Comparison of ENCODE assay signal across 8 cellular contexts in the genomic region with DNA sequence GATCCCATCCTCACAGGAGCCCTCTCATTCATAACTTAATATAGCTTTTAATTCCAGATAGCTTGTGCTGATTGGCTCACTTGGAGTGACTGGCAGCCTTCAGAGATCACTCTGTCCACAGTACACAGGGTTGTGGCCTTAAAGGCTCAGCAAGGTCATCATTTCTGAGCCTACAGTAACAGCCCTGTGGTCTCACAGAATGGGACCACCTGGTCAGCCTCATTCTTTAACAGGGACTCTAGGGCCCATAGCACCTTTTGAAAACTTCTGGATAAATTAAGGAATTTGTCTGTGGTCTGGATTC. TPM values are rescaled to one million over a fixed set of nuclear protein-coding genes. Genes with fewer than 3 reads are reported as not detected.
DNase-seq lines count a peak whose midpoint lies in the region; ATAC-seq, FAIRE-seq and TF ChIP-seq lines count a peak whose summit lies in the region.

No MANE protein-coding gene starts in this region.

- peaks cover 100% of the 10 kb centered on the region for H3K4me1 ChIP-seq in BLaER1
- H3K4me1 ChIP-seq in mucosa of stomach (ENCODE audit: control insufficient read depth, insufficient read depth, low read length): peaks cover 61% of the 10 kb centered on the region

- no peak for ATAC-seq in HG03457 (IDR thresholded peaks at IDR 0.05; ENCODE audit: unreplicated experiment)

- no peak for TF ChIP-seq CTCF in choroid plexus epithelial cell (conservative IDR thresholded peaks at IDR 0.05; ENCODE audit: low read depth, low read length)

- peak overlapping the region; percentile 94 for H3K4me2 ChIP-seq in BLaER1

- DNase-seq in M059J (ENCODE audit: low read depth) (peak; percentile 36), choroid plexus epithelial cell (ENCODE audit: low read depth) (peak; percentile 44), H54 (ENCODE audit: insufficient read length, low spot score) (no peak), activated gamma-delta T cell (lab: John Stamatoyannopoulos, UW) (no peak)
- no peak for DNase-seq in stimulated activated CD4-positive, alpha-beta T cell treated with anti-CD3 and anti-CD28 coated beads, Interleukin-4, amount 100 ng/mL, for 24 hours

- H4K20me1 ChIP-seq in BLaER1: peaks cover 98% of the 10 kb centered on the region; the same call in 1 of the 2 replicates

- H3K9me3 ChIP-seq in BLaER1 (no peaks in the 10 kb centered on the region), mucosa of stomach (ENCODE audit: control insufficient read depth, low read length) (no peaks in the 10 kb centered on the region)

- peak overlapping the region; percentile 84 for H3K27ac ChIP-seq in BLaER1

- peak overlapping the region; percentile 72 for H3K9ac ChIP-seq in BLaER1
- H3K9ac ChIP-seq in mucosa of stomach (ENCODE audit: low read length): peak overlapping the region; percentile 2

- H3K27me3 ChIP-seq in BLaER1 (no peaks in the 10 kb centered on the region), mucosa of stomach (ENCODE audit: control insufficient read depth, insufficient read depth, low read length) (no peaks in the 10 kb centered on the region)

- TF ChIP-seq POLR2A in H54 (IDR thresholded peaks at IDR 0.05; ENCODE audit: low read depth, low read length): no peak

- FAIRE-seq in H54 (lab: Jason Lieb, UNC): no peak

- H3K36me3 ChIP-seq in BLaER1 (peaks cover 45% of the 10 kb centered on the region; the same call in 1 of the 2 replicates), mucosa of stomach (ENCODE audit: control insufficient read depth, insufficient read depth, low read length) (no peaks in the 10 kb centered on the region)

- H3K4me3 ChIP-seq in BLaER1 (peak overlapping the region; percentile 51), choroid plexus epithelial cell (ENCODE audit: low read depth, low read length) (no peak overlapping the region), mucosa of stomach (ENCODE audit: low read length) (no peak overlapping the region)

RNA-seq across cellular contexts. Expression of a gene that starts 51.3 kb away (rescaled TPM):
- total RNA-seq in M059J (2014; rRNA removed; shearing (Covaris generic)): 2.5 and 5.7 TPM in 2 replicates

Comparison
In these comparisons a context has a peak if more than half of its experiments do, and no peak if none do; other contexts are left out.
1. DNase-seq: peak in M059J (single experiment) and choroid plexus epithelial cell (single experiment); none in H54 (single experiment), activated gamma-delta T cell (single experiment) and stimulated activated CD4-positive, alpha-beta T cell treated with anti-CD3 and anti-CD28 coated beads, Interleukin-4, amount 100 ng/mL, for 24 hours (single experiment).